20 cellular contexts compared by ENCODE assay signal in genomic region chr9:27671591-27671990, GRCh38.
"Had no signal": no experiment of that assay in that cellular context is flagged by ENCODE, and none has a peak within 500 bp of the region (broad histone marks: within the 10 kb centered on the region; RNA-seq: fewer than 3 reads in every experiment).

No MANE protein-coding gene starts in this region.

- H3K27me3 ChIP-seq: esophagus muscularis mucosa, neutrophil, testis, tibial nerve had no signal

- H3K4me3 ChIP-seq: esophagus muscularis mucosa, heart left ventricle, psoas muscle, skin epidermis, testis, tibial nerve had no signal

- H3K4me1 Mint-ChIP-seq: naive B cell; nephron progenitor cell; stimulated activated naive B cell treated with anti-CD40 and anti-IgM and Interleukin-4, amounts not matched to agents 10 μg/mL and 1 μg/mL and 100 μg/mL, for 72 hours; stimulated activated naive CD8-positive, alpha-beta T cell treated with anti-CD3 and anti-CD28 coated beads, Interleukin-15, amount 100 ng/mL, for 72 hours had no signal

- DNase-seq: cortex of kidney; effector memory CD8-positive, alpha-beta T cell; foreskin melanocyte; heart left ventricle; hippocampal formation; mesendoderm; naive B cell; nephron progenitor cell; psoas muscle; stimulated activated CD4-positive, alpha-beta T cell treated with anti-CD3 and anti-CD28 coated beads, Interleukin-2, amount 100 ng/mL, for 24 hours; stimulated activated CD4-positive, alpha-beta T cell treated with anti-CD3 and anti-CD28 coated beads, Interleukin-4, amount 100 ng/mL, for 4 hours; stimulated activated naive B cell treated with anti-CD40 and anti-IgM and Interleukin-4, amounts not matched to agents 10 μg/mL and 1 μg/mL and 100 μg/mL, for 72 hours; stimulated activated naive CD8-positive, alpha-beta T cell treated with anti-CD3 and anti-CD28 coated beads, Interleukin-15, amount 100 ng/mL, for 72 hours; testis had no signal

- H3K9me3 ChIP-seq: esophagus muscularis mucosa, heart left ventricle, neutrophil, psoas muscle, testis, tibial nerve had no signal

- H3K9me3 Mint-ChIP-seq: effector memory CD8-positive, alpha-beta T cell; naive B cell; nephron progenitor cell; stimulated activated naive B cell treated with anti-CD40 and anti-IgM and Interleukin-4, amounts not matched to agents 10 μg/mL and 1 μg/mL and 100 μg/mL, for 72 hours; stimulated activated naive CD8-positive, alpha-beta T cell treated with anti-CD3 and anti-CD28 coated beads, Interleukin-15, amount 100 ng/mL, for 72 hours had no signal

- H3K36me3 ChIP-seq: esophagus muscularis mucosa, heart left ventricle, neutrophil, tibial nerve had no signal

- H3K27ac ChIP-seq: epithelial cell of prostate, esophagus muscularis mucosa, heart left ventricle, neutrophil, psoas muscle, skin epidermis, testis, tibial nerve had no signal

- ATAC-seq: effector memory CD8-positive, alpha-beta T cell; heart left ventricle; psoas muscle; sciatic nerve; stimulated activated naive B cell treated with anti-CD40 and anti-IgM and Interleukin-4, amounts not matched to agents 10 μg/mL and 1 μg/mL and 100 μg/mL, for 72 hours; stimulated activated naive CD8-positive, alpha-beta T cell treated with anti-CD3 and anti-CD28 coated beads, Interleukin-15, amount 100 ng/mL, for 72 hours had no signal

- H3K4me1 ChIP-seq: esophagus muscularis mucosa, psoas muscle, testis, tibial nerve had no signal

- H3K36me3 Mint-ChIP-seq: naive B cell; stimulated activated naive B cell treated with anti-CD40 and anti-IgM and Interleukin-4, amounts not matched to agents 10 μg/mL and 1 μg/mL and 100 μg/mL, for 72 hours had no signal

- H3K27ac Mint-ChIP-seq: effector memory CD8-positive, alpha-beta T cell; nephron progenitor cell; stimulated activated naive B cell treated with anti-CD40 and anti-IgM and Interleukin-4, amounts not matched to agents 10 μg/mL and 1 μg/mL and 100 μg/mL, for 72 hours; stimulated activated naive CD8-positive, alpha-beta T cell treated with anti-CD3 and anti-CD28 coated beads, Interleukin-15, amount 100 ng/mL, for 72 hours had no signal

- H3K4me3 Mint-ChIP-seq: effector memory CD8-positive, alpha-beta T cell; naive B cell; nephron progenitor cell; stimulated activated naive B cell treated with anti-CD40 and anti-IgM and Interleukin-4, amounts not matched to agents 10 μg/mL and 1 μg/mL and 100 μg/mL, for 72 hours; stimulated activated naive CD8-positive, alpha-beta T cell treated with anti-CD3 and anti-CD28 coated beads, Interleukin-15, amount 100 ng/mL, for 72 hours had no signal
